In genomic region chr5:113806250-113806649, GRCh38 we compare ENCODE assay signal across 9 cellular contexts.
DNase-seq lines count a peak whose midpoint lies in the region; ATAC-seq and TF ChIP-seq lines count a peak whose summit lies in the region.
"Had no signal": no experiment of that assay in that cellular context is flagged by ENCODE, and none has a peak within 500 bp of the region (broad histone marks: within the 10 kb centered on the region; RNA-seq: fewer than 3 reads in every experiment).

No MANE protein-coding gene starts in this region.

- no peaks in the 10 kb centered on the region for H3K4me1 ChIP-seq in PC-9 (replicated peaks; ENCODE audit: insufficient read depth)

- BruUV-seq in PC-9 (replicated peaks; lab: Mats Ljungman, UMichigan): no TSS peak

- no peak overlapping the region for H3K4me3 Mint-ChIP-seq in CD14-positive monocyte

- H3F3A ChIP-seq in PC-9 (ENCODE audit: insufficient read depth, low read depth): no peaks in the 10 kb centered on the region

- POLR2A ChIA-PET in PC-9 (lab: Charles Lee; ENCODE audit: unreplicated experiment): no interaction called here

- H3K79me2 ChIP-seq in PC-9 (ENCODE audit: low read depth): no peaks in the 10 kb centered on the region

- H3K9me3 ChIP-seq in PC-9 (ENCODE audit: insufficient read depth, low read depth): no peaks in the 10 kb centered on the region
- H3K9me3 ChIP-seq: ovary had no signal

- 0 out of 2 replicates have a peak overlapping the region, but pooled peaks have one; percentile 52 for H2AFZ ChIP-seq in PC-9

- H3K9me3 Mint-ChIP-seq in CD14-positive monocyte: no peaks in the 10 kb centered on the region

- no peaks in the 10 kb centered on the region for H4K20me1 ChIP-seq in PC-9 (ENCODE audit: insufficient read depth)

- no peaks in the 10 kb centered on the region for H3K36me3 ChIP-seq in PC-9 (ENCODE audit: low read depth)
- H3K36me3 ChIP-seq: ovary had no signal

- H3K27ac Mint-ChIP-seq in CD14-positive monocyte: no peak overlapping the region

- no peaks in the 10 kb centered on the region for H3K4me1 Mint-ChIP-seq in CD14-positive monocyte

- no peaks in the 10 kb centered on the region for H3K36me3 Mint-ChIP-seq in CD14-positive monocyte

- 0 out of 2 replicates have a peak, but pooled peaks cover 3% of the 10 kb centered on the region for H3K27me3 ChIP-seq in PC-9 (ENCODE audit: insufficient read depth, low read depth)
- H3K27me3 ChIP-seq: ovary had no signal

- H3K9me2 ChIP-seq in PC-9 (ENCODE audit: insufficient read depth): no peaks in the 10 kb centered on the region

- no peak overlapping the region for H3K27ac ChIP-seq in PC-9

- intact Hi-C loops in PC-9 (cut with micrococcal nuclease; ENCODE audit: unreplicated experiment): no loop called here
- intact Hi-C loops in CD14-positive monocyte (cut with micrococcal nuclease): no loop called here

- DNase-seq in ELR (ENCODE audit: low read depth): peak; percentile 49
- no peak for DNase-seq in PC-9
- DNase-seq in foreskin fibroblast: peak; percentile 18 to 52
- DNase-seq in putamen (ENCODE audit: low spot score): peak; percentile 13
- DNase-seq in CD14-positive monocyte (ENCODE audit: low spot score): no peak

- H3K27me3 Mint-ChIP-seq in CD14-positive monocyte (ENCODE audit: low read depth in 3 of 3): peaks cover 0 to 2% (median 0%) of the 10 kb centered on the region in 3 donors

- CTCF ChIA-PET in PC-9 (lab: Charles Lee): no interaction called here

- ATAC-seq in HG03460 (IDR thresholded peaks at IDR 0.05; ENCODE audit: unreplicated experiment): no peak
- no peak for ATAC-seq in HG03457 (IDR thresholded peaks at IDR 0.05; ENCODE audit: unreplicated experiment)
- ATAC-seq in HG02588 (IDR thresholded peaks at IDR 0.05; ENCODE audit: unreplicated experiment): no peak

- TF ChIP-seq CTCF in PC-9 (conservative IDR thresholded peaks at IDR 0.05) (peak; percentile 30; the same call in 1 of the 2 replicates), foreskin fibroblast (IDR thresholded peaks at IDR 0.05; ENCODE audit: low read depth, low read length) (peak; percentile 42), CD14-positive monocyte (IDR thresholded peaks at IDR 0.05) (no peak)

- H3K4me3 ChIP-seq in PC-9: no peak overlapping the region
- no peak overlapping the region for H3K4me3 ChIP-seq in foreskin fibroblast (ENCODE audit: low read depth in 1 of 2, low read length in 2 of 2)
- H3K4me3 ChIP-seq: ovary had no signal

- H3K4me2 ChIP-seq in PC-9: no peak overlapping the region

Comparison
In these comparisons a context has a peak if more than half of its experiments do, and no peak if none do; other contexts are left out.
1. DNase-seq: peak in ELR (single experiment), foreskin fibroblast (2 of 2) and putamen (single experiment); none in PC-9 (0 of 2) and CD14-positive monocyte (single experiment).